23 cellular contexts compared by ENCODE assay signal in genomic region chr3:56744016-56744415, GRCh38. TPM values are rescaled to one million over a fixed set of nuclear protein-coding genes. Genes with fewer than 3 reads are reported as not detected.
DNase-seq lines count a peak whose midpoint lies in the region; ATAC-seq and TF ChIP-seq lines count a peak whose summit lies in the region.
"Had no signal": no experiment of that assay in that cellular context is flagged by ENCODE, and none has a peak within 500 bp of the region (broad histone marks: within the 10 kb centered on the region; RNA-seq: fewer than 3 reads in every experiment).

No MANE protein-coding gene starts in this region.

- no peaks in the 10 kb centered on the region for H3K9me3 Mint-ChIP-seq in activated naive CD4-positive, alpha-beta T cell treated with anti-CD3 and anti-CD28 coated beads, Interleukin-2, amount 10 ng/mL, durations not matched to agents 7 days and 5 days
- H3K9me3 Mint-ChIP-seq in activated naive CD4-positive, alpha-beta T cell treated with anti-CD3 and anti-CD28 coated beads, Interleukin-2, amount 50 U/mL, for 72 hours, result peaks cover 0 to under 1% of the 10 kb centered on the region in 2 donors
- no peaks in the 10 kb centered on the region for H3K9me3 Mint-ChIP-seq in WTC11
- no peaks in the 10 kb centered on the region for H3K9me3 Mint-ChIP-seq in memory B cell
- H3K9me3 Mint-ChIP-seq in stimulated activated naive CD8-positive, alpha-beta T cell treated with anti-CD3 and anti-CD28 coated beads, Interleukin-15, amount 100 ng/mL, for 72 hours, result no peaks in the 10 kb centered on the region
- H3K9me3 Mint-ChIP-seq: activated CD4-positive, alpha-beta memory T cell treated with anti-CD3 and anti-CD28 coated beads, Interleukin-2, amount 10 ng/mL, durations not matched to agents 7 days and 5 days had no signal

- no peak for ATAC-seq in activated naive CD4-positive, alpha-beta T cell treated with anti-CD3 and anti-CD28 coated beads, Interleukin-2, amount 50 U/mL, for 72 hours
- ATAC-seq in WTC11 (no peak), memory B cell (ENCODE audit: low read depth) (no peak)
- ATAC-seq in stimulated activated naive CD8-positive, alpha-beta T cell treated with anti-CD3 and anti-CD28 coated beads, Interleukin-15, amount 100 ng/mL, for 72 hours, result no peak
- ATAC-seq: gastroesophageal sphincter, left colon, PC-3, SK-N-SH treated with all-trans-retinoic acid at 6 μM for 48 hours had no signal

- peaks cover 74% of the 10 kb centered on the region for H3K36me3 Mint-ChIP-seq in activated naive CD4-positive, alpha-beta T cell treated with anti-CD3 and anti-CD28 coated beads, Interleukin-2, amount 10 ng/mL, durations not matched to agents 7 days and 5 days
- H3K36me3 Mint-ChIP-seq in activated naive CD4-positive, alpha-beta T cell treated with anti-CD3 and anti-CD28 coated beads, Interleukin-2, amount 50 U/mL, for 72 hours, result peaks cover 27 to 46% of the 10 kb centered on the region in 2 donors
- no peaks in the 10 kb centered on the region for H3K36me3 Mint-ChIP-seq in WTC11
- peaks cover 26% of the 10 kb centered on the region for H3K36me3 Mint-ChIP-seq in memory B cell

- peaks cover 29% of the 10 kb centered on the region for H3K4me1 Mint-ChIP-seq in activated naive CD4-positive, alpha-beta T cell treated with anti-CD3 and anti-CD28 coated beads, Interleukin-2, amount 10 ng/mL, durations not matched to agents 7 days and 5 days
- H3K4me1 Mint-ChIP-seq in WTC11 (no peaks in the 10 kb centered on the region), memory B cell (peaks cover 2% of the 10 kb centered on the region)
- H3K4me1 Mint-ChIP-seq in stimulated activated naive CD8-positive, alpha-beta T cell treated with anti-CD3 and anti-CD28 coated beads, Interleukin-15, amount 100 ng/mL, for 72 hours, result peaks cover 56% of the 10 kb centered on the region

- DNase-seq in activated naive CD4-positive, alpha-beta T cell treated with anti-CD3 and anti-CD28 coated beads, Interleukin-2, amount 10 ng/mL, durations not matched to agents 7 days and 5 days, result no peak
- no peak for DNase-seq in activated naive CD4-positive, alpha-beta T cell treated with anti-CD3 and anti-CD28 coated beads, Interleukin-2, amount 50 U/mL, for 72 hours (ENCODE audit: low spot score in 2 of 2)
- DNase-seq in WTC11 (ENCODE audit: low spot score), result no peak
- no peak for DNase-seq in memory B cell (ENCODE audit: low spot score in 2 of 2)
- no peak for DNase-seq in stimulated activated naive CD8-positive, alpha-beta T cell treated with anti-CD3 and anti-CD28 coated beads, Interleukin-15, amount 100 ng/mL, for 72 hours
- no peak for DNase-seq in stimulated activated naive CD4-positive, alpha-beta T cell treated with Interleukin-2 at 50 U/mL for 16 hours (lab: John Stamatoyannopoulos, UW)
- DNase-seq in dedifferentiated amniotic fluid mesenchymal stem cell (ENCODE audit: extremely low spot score), result no peak
- DNase-seq: ACHN; activated CD4-positive, alpha-beta memory T cell treated with anti-CD3 and anti-CD28 coated beads, Interleukin-2, amount 10 ng/mL, durations not matched to agents 7 days and 5 days; DMS79 treated with DMSO at 0.1 percent for 48 hours; hippocampal formation; KG1; left colon; mesenchymal stem cell; MM.1S; NCI-H2029; NCI-H526; NK-92 treated with Interleukin-12 subunit alpha and Interleukin-12 subunit beta, amount 100 ng/mL, for 24 hours; occipital lobe; PC-3; transverse colon had no signal

- peak overlapping the region; percentile 8 for H3K27ac Mint-ChIP-seq in activated naive CD4-positive, alpha-beta T cell treated with anti-CD3 and anti-CD28 coated beads, Interleukin-2, amount 10 ng/mL, durations not matched to agents 7 days and 5 days
- H3K27ac Mint-ChIP-seq in activated naive CD4-positive, alpha-beta T cell treated with anti-CD3 and anti-CD28 coated beads, Interleukin-2, amount 50 U/mL, for 72 hours, result no peak overlapping the region
- peak overlapping the region; percentile 36; the same call in 1 of the 2 replicates for H3K27ac Mint-ChIP-seq in WTC11
- H3K27ac Mint-ChIP-seq in memory B cell, result peak overlapping the region; percentile 69
- H3K27ac Mint-ChIP-seq in stimulated activated naive CD8-positive, alpha-beta T cell treated with anti-CD3 and anti-CD28 coated beads, Interleukin-15, amount 100 ng/mL, for 72 hours, result peak overlapping the region; percentile 8 to 89
- H3K27ac Mint-ChIP-seq: activated CD4-positive, alpha-beta memory T cell treated with anti-CD3 and anti-CD28 coated beads, Interleukin-2, amount 10 ng/mL, durations not matched to agents 7 days and 5 days had no signal

- CTCF ChIA-PET in activated naive CD4-positive, alpha-beta T cell treated with anti-CD3 and anti-CD28 coated beads, Interleukin-2, amount 10 ng/mL, durations not matched to agents 7 days and 5 days (lab: Charles Lee), result interaction anchor here (1.8 kb wide), 1 partner anchor 55 kb away, joined by 6 read pairs; no protein-coding TSS in a partner anchor
- CTCF ChIA-PET in WTC11 (lab: Charles Lee), result interaction anchor here (0.7 kb wide), 1 partner anchor 210 kb away, joined by 4 read pairs; no protein-coding TSS in a partner anchor

- POLR2A ChIA-PET in WTC11 (lab: Charles Lee), result no interaction called here

- no peak overlapping the region for H3K4me3 Mint-ChIP-seq in activated naive CD4-positive, alpha-beta T cell treated with anti-CD3 and anti-CD28 coated beads, Interleukin-2, amount 10 ng/mL, durations not matched to agents 7 days and 5 days
- H3K4me3 Mint-ChIP-seq in WTC11, result no peak overlapping the region
- H3K4me3 Mint-ChIP-seq in memory B cell, result no peak overlapping the region
- H3K4me3 Mint-ChIP-seq in stimulated activated naive CD8-positive, alpha-beta T cell treated with anti-CD3 and anti-CD28 coated beads, Interleukin-15, amount 100 ng/mL, for 72 hours, result no peak overlapping the region
- H3K4me3 Mint-ChIP-seq: activated CD4-positive, alpha-beta memory T cell treated with anti-CD3 and anti-CD28 coated beads, Interleukin-2, amount 10 ng/mL, durations not matched to agents 7 days and 5 days had no signal

- TF ChIP-seq CTCF in WTC11 (IDR thresholded peaks at IDR 0.05), result no peak

- no peaks in the 10 kb centered on the region for H3K27me3 Mint-ChIP-seq in activated naive CD4-positive, alpha-beta T cell treated with anti-CD3 and anti-CD28 coated beads, Interleukin-2, amount 10 ng/mL, durations not matched to agents 7 days and 5 days
- H3K27me3 Mint-ChIP-seq in WTC11 (ENCODE audit: low read depth) (no peaks in the 10 kb centered on the region), memory B cell (no peaks in the 10 kb centered on the region)
- H3K27me3 Mint-ChIP-seq in stimulated activated naive CD8-positive, alpha-beta T cell treated with anti-CD3 and anti-CD28 coated beads, Interleukin-15, amount 100 ng/mL, for 72 hours, result no peaks in the 10 kb centered on the region
- H3K27me3 Mint-ChIP-seq: activated CD4-positive, alpha-beta memory T cell treated with anti-CD3 and anti-CD28 coated beads, Interleukin-2, amount 10 ng/mL, durations not matched to agents 7 days and 5 days had no signal

TF ChIP-seq in WTC11, 78 proteins besides CTCF, POLR2A, EP300 and RAD21:
- TF ChIP-seq CREM (CRISPR knock-in tag; IDR thresholded peaks at IDR 0.05), result no peak
- TF ChIP-seq EMX1 (CRISPR knock-in tag; IDR thresholded peaks at IDR 0.05), result no peak
- no peak for TF ChIP-seq ZBTB43 (CRISPR knock-in tag; IDR thresholded peaks at IDR 0.05)
- TF ChIP-seq NFATC4 (CRISPR knock-in tag; IDR thresholded peaks at IDR 0.05), result no peak
- no peak for TF ChIP-seq HMGXB4 (CRISPR knock-in tag; IDR thresholded peaks at IDR 0.05)
- TF ChIP-seq FOXJ3 (CRISPR knock-in tag; IDR thresholded peaks at IDR 0.05; ENCODE audit: borderline replicate concordance), result no peak
- TF ChIP-seq NFE2L1 (CRISPR knock-in tag; IDR thresholded peaks at IDR 0.05), result no peak

RNA-seq across cellular contexts. Expression of gene ARHGEF3, which starts 57.7 kb away (rescaled TPM):
- 10 to 100 TPM; 35.7 to 54.0 TPM for total RNA-seq in activated naive CD4-positive, alpha-beta T cell treated with anti-CD3 and anti-CD28 coated beads, Interleukin-2, amount 50 U/mL, for 72 hours
- total RNA-seq in WTC11 (2021), result 4.6 to 7.9 TPM (median 7.5 TPM) in 3 replicates

Comparison
In these comparisons a context has a peak if more than half of its experiments do, and no peak if none do; other contexts are left out.
1. H3K27ac Mint-ChIP-seq: peak in activated naive CD4-positive, alpha-beta T cell treated with anti-CD3 and anti-CD28 coated beads, Interleukin-2, amount 10 ng/mL, durations not matched to agents 7 days and 5 days (single experiment), WTC11 (single experiment), memory B cell (single experiment) and stimulated activated naive CD8-positive, alpha-beta T cell treated with anti-CD3 and anti-CD28 coated beads, Interleukin-15, amount 100 ng/mL, for 72 hours (2 of 2); none in activated naive CD4-positive, alpha-beta T cell treated with anti-CD3 and anti-CD28 coated beads, Interleukin-2, amount 50 U/mL, for 72 hours (0 of 2).